8 cellular contexts compared by ENCODE assay signal in the genomic region with DNA sequence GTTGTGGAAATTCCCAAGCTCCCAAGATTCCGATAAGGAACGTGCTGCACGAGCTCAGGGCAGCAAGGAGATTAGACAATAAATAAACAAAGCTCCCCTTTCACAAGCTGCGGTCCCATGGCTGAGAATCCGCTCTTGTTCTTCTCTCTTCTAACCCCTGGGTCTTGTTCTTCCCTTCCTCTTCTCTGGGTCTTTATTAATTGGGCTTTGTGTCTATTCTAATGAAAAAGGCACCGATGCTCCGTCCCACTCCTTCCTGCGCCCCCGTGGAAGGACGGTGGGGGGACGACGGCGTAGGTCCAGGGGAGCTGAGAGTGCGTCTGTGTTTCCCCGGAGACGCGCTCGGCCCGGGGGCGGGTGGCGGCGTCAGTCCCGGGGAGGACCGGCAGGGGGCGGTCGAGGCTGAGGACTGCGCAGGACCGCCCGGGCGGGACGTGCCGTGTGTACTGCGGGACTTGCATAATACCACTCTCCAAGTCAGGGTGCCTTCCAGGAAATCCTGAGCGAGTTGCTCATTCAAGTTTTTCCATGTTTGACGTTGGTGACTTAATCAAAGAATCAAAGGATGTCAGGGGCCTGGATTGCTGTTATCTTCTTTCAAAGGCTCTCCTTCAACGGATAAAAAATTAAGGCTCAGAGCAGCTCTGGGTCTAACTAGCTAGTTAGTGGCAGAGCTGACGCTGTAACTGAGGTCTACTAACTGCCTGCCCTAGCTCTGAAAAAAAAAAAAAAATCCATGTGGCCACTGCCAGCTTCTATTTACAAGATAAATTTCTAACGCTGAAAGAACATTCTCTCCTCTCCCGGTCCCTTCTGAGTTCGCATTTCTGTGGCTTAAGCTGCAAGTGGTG.
A peak's percentile ranks its signal among the peaks of the same experiment; 100 is the strongest.
DNase-seq lines count a peak whose midpoint lies in the region; ATAC-seq, FAIRE-seq and TF ChIP-seq lines count a peak whose summit lies in the region.

No MANE protein-coding gene starts in this region.

- H3K9me3 Mint-ChIP-seq in activated CD4-positive, alpha-beta memory T cell treated with anti-CD3 and anti-CD28 coated beads for 36 hours, result no peaks in the 10 kb centered on the region

- peak; percentile 73 to 94 for TF ChIP-seq RAD21 in A549 (conservative IDR thresholded peaks at IDR 0.05 in 1 of 2, IDR thresholded peaks at IDR 0.05 in 1 of 2)

- 4% methylated on average over 40 of the region's 40 CpGs for WGBS in A549 (ENCODE audit: missing lambda C conversion rate)
- 2 to 3% methylated on average over 40 of the region's 40 CpGs for WGBS in lung, 2 donors

- H3K27ac Mint-ChIP-seq in activated CD4-positive, alpha-beta memory T cell treated with anti-CD3 and anti-CD28 coated beads for 36 hours, result no peak overlapping the region

- H3K36me3 Mint-ChIP-seq in activated CD4-positive, alpha-beta memory T cell treated with anti-CD3 and anti-CD28 coated beads for 36 hours, result no peaks in the 10 kb centered on the region

- TF ChIP-seq POLR2A in A549 (IDR thresholded peaks at IDR 0.05; ENCODE audit: low read length), result no peak

- peak overlapping the region; percentile 88 for H3K4me2 ChIP-seq in A549

- H3K4me1 ChIP-seq in A549, result peaks cover 34% of the 10 kb centered on the region
- peaks cover 0 to 3% of the 10 kb centered on the region in 2 donors for H3K4me1 ChIP-seq in lung (ENCODE audit: control insufficient read depth in 2 of 2, insufficient read depth in 2 of 2, low read length in 2 of 2)

- peak overlapping the region; percentile 86 to 96 for H3K27ac ChIP-seq in A549
- peak overlapping the region in 1 of 2 donors; percentile 52 for H3K27ac ChIP-seq in lung (ENCODE audit: low read depth in 1 of 2, low read length in 1 of 2)

- peaks cover 6% of the 10 kb centered on the region; the same call in 2 of the 3 replicates for H3K9me3 ChIP-seq in A549
- no peaks in the 10 kb centered on the region for H3K9me3 ChIP-seq in lung (ENCODE audit: control insufficient read depth in 2 of 2, insufficient read depth in 1 of 2, low read length in 1 of 2)

- FAIRE-seq in A549 (lab: Jason Lieb, UNC), result no peak

- CTCF ChIA-PET in A549 (lab: Yijun Ruan, JAX), result interaction anchor here (0.6 to 4.1 kb wide), 70 partner anchors 9 to 490 kb away, joined by 3 to 45 read pairs (median 4); no protein-coding TSS in a partner anchor
- CTCF ChIA-PET in activated CD4-positive, alpha-beta memory T cell treated with anti-CD3 and anti-CD28 coated beads for 36 hours (lab: Charles Lee), result interaction anchor here (0.5 to 3.7 kb wide), 45 partner anchors 9 to 1529 kb away, joined by 3 to 65 read pairs (median 3); no protein-coding TSS in a partner anchor

- H3K4me3 Mint-ChIP-seq in activated CD4-positive, alpha-beta memory T cell treated with anti-CD3 and anti-CD28 coated beads for 36 hours, result peak overlapping the region; percentile 47

- DNase-seq in A549 (ENCODE audit: low read depth in 1 of 2, low spot score in 1 of 2) (peak; percentile 73 to 91), NCI-H446 treated with DMSO at 0.1 percent for 48 hours (lab: John Stamatoyannopoulos, UW) (peak; percentile 54), ecto neural progenitor cell (ENCODE audit: low spot score) (peak; percentile 94), lung (ENCODE audit: low spot score) (peak; percentile 88)
- DNase-seq in activated CD4-positive, alpha-beta memory T cell treated with anti-CD3 and anti-CD28 coated beads for 36 hours, result peak; percentile 88
- peak; percentile 74 to 87 for DNase-seq in stimulated activated CD4-positive, alpha-beta T cell treated with anti-CD3 and anti-CD28 coated beads, Interleukin-4, amount 100 ng/mL, for 48 hours (ENCODE audit: low read depth in 2 of 2)

- peak overlapping the region; percentile 32 for H3K4me3 ChIP-seq in A549
- peak overlapping the region; percentile 3 for H3K4me3 ChIP-seq in lung

- H3K27me3 ChIP-seq in lung (ENCODE audit: control insufficient read depth, insufficient read depth), result no peaks in the 10 kb centered on the region

- H3K4me1 Mint-ChIP-seq in activated CD4-positive, alpha-beta memory T cell treated with anti-CD3 and anti-CD28 coated beads for 36 hours (ENCODE audit: low read depth), result peaks cover 7% of the 10 kb centered on the region

- peak; percentile 98 to 99 for ATAC-seq in A549
- peak; percentile 67 for ATAC-seq in GM18508 (IDR thresholded peaks at IDR 0.05; ENCODE audit: insufficient read depth, unreplicated experiment)
- ATAC-seq in HG03045 (IDR thresholded peaks at IDR 0.05; ENCODE audit: unreplicated experiment), result peak; percentile 95
- ATAC-seq in lung (ENCODE audit: insufficient read depth, low FRiP score), result peak; percentile 100

- TF ChIP-seq CTCF in A549 (IDR thresholded peaks at IDR 0.05) (peak; percentile 75), lung (IDR thresholded peaks at IDR 0.05; ENCODE audit: control extremely low read depth, extremely low read depth) (peak; percentile 67)

- H3K27me3 Mint-ChIP-seq in activated CD4-positive, alpha-beta memory T cell treated with anti-CD3 and anti-CD28 coated beads for 36 hours, result peaks cover 21% of the 10 kb centered on the region

- TF ChIP-seq EP300 in A549 (IDR thresholded peaks at IDR 0.05), result peak in 1 of 2 experiments; percentile 59; a peak in 1 of 5 replicates

- POLR2A ChIA-PET in A549 (lab: Yijun Ruan, JAX), result interaction anchor here (1.0 to 1.7 kb wide), 5 partner anchors 98 to 322 kb away, joined by 3 to 4 read pairs (median 3); no protein-coding TSS in a partner anchor
- POLR2A ChIA-PET in activated CD4-positive, alpha-beta memory T cell treated with anti-CD3 and anti-CD28 coated beads for 36 hours (lab: Charles Lee), result no interaction called here

- intact Hi-C loops in activated CD4-positive, alpha-beta memory T cell treated with anti-CD3 and anti-CD28 coated beads for 36 hours (cut with micrococcal nuclease), result loop anchor here (1.0 to 5.0 kb wide), 5 partner anchors 101 to 1285 kb away; no protein-coding TSS in a partner anchor

- H3K36me3 ChIP-seq in lung (ENCODE audit: control insufficient read depth in 2 of 2, insufficient read depth in 2 of 2, low read length in 2 of 2), result no peaks in the 10 kb centered on the region

TF ChIP-seq in A549, 52 proteins besides CTCF, POLR2A, EP300 and RAD21 (continues in another document):
- no peak for TF ChIP-seq FOSL2 (IDR thresholded peaks at IDR 0.05)
- peak; percentile 32; the same call in 1 of the 2 replicates for TF ChIP-seq FOSL2 (CRISPR knock-in tag; IDR thresholded peaks at IDR 0.05)
- TF ChIP-seq MAX (IDR thresholded peaks at IDR 0.05), result peak; percentile 57
- TF ChIP-seq HEYL (CRISPR knock-in tag; IDR thresholded peaks at IDR 0.05), result no peak
- 0 out of 2 replicates have a peak, but pooled peaks have one; percentile 6 for TF ChIP-seq HES2 (IDR thresholded peaks at IDR 0.05)
- TF ChIP-seq SREBF2 (IDR thresholded peaks at IDR 0.05), result no peak
- TF ChIP-seq ESRRA (IDR thresholded peaks at IDR 0.05; ENCODE audit: borderline replicate concordance, low read length), result no peak
- TF ChIP-seq, protein P1, sequence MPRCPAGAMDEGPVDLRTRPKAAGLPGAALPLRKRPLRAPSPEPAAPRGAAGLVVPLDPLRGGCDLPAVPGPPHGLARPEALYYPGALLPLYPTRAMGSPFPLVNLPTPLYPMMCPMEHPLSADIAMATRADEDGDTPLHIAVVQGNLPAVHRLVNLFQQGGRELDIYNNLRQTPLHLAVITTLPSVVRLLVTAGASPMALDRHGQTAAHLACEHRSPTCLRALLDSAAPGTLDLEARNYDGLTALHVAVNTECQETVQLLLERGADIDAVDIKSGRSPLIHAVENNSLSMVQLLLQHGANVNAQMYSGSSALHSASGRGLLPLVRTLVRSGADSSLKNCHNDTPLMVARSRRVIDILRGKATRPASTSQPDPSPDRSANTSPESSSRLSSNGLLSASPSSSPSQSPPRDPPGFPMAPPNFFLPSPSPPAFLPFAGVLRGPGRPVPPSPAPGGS (IDR thresholded peaks at IDR 0.05), result 0 out of 3 replicates have a peak, but pooled peaks have one; percentile 62
- TF ChIP-seq SMC3 (IDR thresholded peaks at IDR 0.05), result peak; percentile 92
- peak; percentile 71 to 87 for TF ChIP-seq CEBPB (IDR thresholded peaks at IDR 0.05)
- no peak for TF ChIP-seq NPAS2 (CRISPR knock-in tag; IDR thresholded peaks at IDR 0.05; ENCODE audit: borderline replicate concordance)
- TF ChIP-seq ZC3H11A (IDR thresholded peaks at IDR 0.05), result no peak
- TF ChIP-seq GATA3 (IDR thresholded peaks at IDR 0.05; ENCODE audit: borderline replicate concordance), result peak; percentile 49; the same call in 1 of the 2 replicates
- TF ChIP-seq REST (IDR thresholded peaks at IDR 0.05), result no peak
- peak in 1 of 2 experiments; percentile 64; a peak in 2 of 5 replicates for TF ChIP-seq JUN (IDR thresholded peaks at IDR 0.05)
